ENCODE assay signal across 8 cellular contexts in genomic region chrX:6021316-6022091, GRCh38.
A peak's percentile ranks its signal among the peaks of the same experiment; 100 is the strongest.
DNase-seq lines count a peak whose midpoint lies in the region; ATAC-seq and TF ChIP-seq lines count a peak whose summit lies in the region.

No MANE protein-coding gene starts in this region.

- no peaks in the 10 kb centered on the region for H3K27me3 ChIP-seq in H7 (ENCODE audit: control insufficient read depth, insufficient read depth, low read length)
- H3K27me3 ChIP-seq in naive thymus-derived CD4-positive, alpha-beta T cell (ENCODE audit: control insufficient read depth in 2 of 2, insufficient read depth in 2 of 2, low read length in 2 of 2): no peaks in the 10 kb centered on the region

- no peaks in the 10 kb centered on the region for H3K36me3 Mint-ChIP-seq in chondrocyte (ENCODE audit: low read depth)
- no peaks in the 10 kb centered on the region for H3K36me3 Mint-ChIP-seq in naive thymus-derived CD4-positive, alpha-beta T cell

- ATAC-seq in naive thymus-derived CD4-positive, alpha-beta T cell: no peak
- ATAC-seq in HG03025 (IDR thresholded peaks at IDR 0.05; ENCODE audit: low FRiP score, unreplicated experiment) (no peak), HG03469 (IDR thresholded peaks at IDR 0.05; ENCODE audit: unreplicated experiment) (no peak)

- TF ChIP-seq CTCF in chondrocyte (IDR thresholded peaks at IDR 0.05): peak; percentile 85

- no peaks in the 10 kb centered on the region for H3K36me3 ChIP-seq in H7 (replicated peaks; ENCODE audit: control insufficient read depth, insufficient read depth, low read length)
- H3K36me3 ChIP-seq in naive thymus-derived CD4-positive, alpha-beta T cell (ENCODE audit: control insufficient read depth in 2 of 3, insufficient read depth in 3 of 3, low read length in 3 of 3): no peaks in the 10 kb centered on the region

- peaks cover 5% of the 10 kb centered on the region for H3K9me3 Mint-ChIP-seq in chondrocyte (ENCODE audit: low read depth)
- H3K9me3 Mint-ChIP-seq in naive thymus-derived CD4-positive, alpha-beta T cell: no peaks in the 10 kb centered on the region

- peak; percentile 42 for DNase-seq in activated CD8-positive, alpha-beta memory T cell treated with anti-CD3 and anti-CD28 coated beads, Interleukin-2, amount 50 U/mL, for 48 hours
- DNase-seq in activated CD8-positive, alpha-beta memory T cell treated with anti-CD3 and anti-CD28 coated beads, Interleukin-2, amount 50 U/mL, for 4 hours: no peak
- peak; percentile 29 for DNase-seq in H7
- peak; percentile 68 for DNase-seq in NCI-H510A treated with DMSO at 0.1 percent for 48 hours (lab: John Stamatoyannopoulos, UW)
- no peak for DNase-seq in chondrocyte (ENCODE audit: low spot score)
- peak in 5 of 9 donors; percentile 8 to 46 (median 21) for DNase-seq in naive thymus-derived CD4-positive, alpha-beta T cell

- no peak overlapping the region for H3K4me3 Mint-ChIP-seq in chondrocyte (ENCODE audit: unreplicated experiment)
- no peak overlapping the region for H3K4me3 Mint-ChIP-seq in naive thymus-derived CD4-positive, alpha-beta T cell

- no peak overlapping the region for H3K27ac ChIP-seq in naive thymus-derived CD4-positive, alpha-beta T cell (ENCODE audit: low read depth, low read length)

- H3K4me3 ChIP-seq in H7 (ENCODE audit: insufficient read depth, low read depth, low read length): no peak overlapping the region
- H3K4me3 ChIP-seq in naive thymus-derived CD4-positive, alpha-beta T cell (ENCODE audit: low read length): no peak overlapping the region

- CTCF ChIA-PET in naive thymus-derived CD4-positive, alpha-beta T cell (lab: Charles Lee): no interaction called here

- POLR2A ChIA-PET in naive thymus-derived CD4-positive, alpha-beta T cell (lab: Charles Lee): no interaction called here

- no peak overlapping the region for H3K27ac Mint-ChIP-seq in chondrocyte (ENCODE audit: unreplicated experiment)
- peak overlapping the region in 1 of 9 donors; percentile 32 for H3K27ac Mint-ChIP-seq in naive thymus-derived CD4-positive, alpha-beta T cell

- no peaks in the 10 kb centered on the region for H3K4me1 Mint-ChIP-seq in chondrocyte (ENCODE audit: low read depth)
- peaks cover 0 to 6% (median 4%) of the 10 kb centered on the region in 7 donors for H3K4me1 Mint-ChIP-seq in naive thymus-derived CD4-positive, alpha-beta T cell

- H3K4me1 ChIP-seq in naive thymus-derived CD4-positive, alpha-beta T cell (ENCODE audit: control insufficient read depth in 2 of 2, insufficient read depth in 2 of 2, low read length in 2 of 2): no peaks in the 10 kb centered on the region

- intact Hi-C loops in naive thymus-derived CD4-positive, alpha-beta T cell (cut with micrococcal nuclease): loop anchor here in 1 of 2 donors (2.0 to 10.0 kb wide), 3 partner anchors 1063 to 1905 kb away; partner anchors contain the start of gene PNPLA4

- H3K9me3 ChIP-seq in naive thymus-derived CD4-positive, alpha-beta T cell (ENCODE audit: control insufficient read depth in 2 of 3, low read length in 3 of 3): no peaks in the 10 kb centered on the region

- peaks cover 10% of the 10 kb centered on the region for H3K27me3 Mint-ChIP-seq in chondrocyte (ENCODE audit: low read depth)
- peaks cover 0 to 11% (median 0%) of the 10 kb centered on the region in 5 donors for H3K27me3 Mint-ChIP-seq in naive thymus-derived CD4-positive, alpha-beta T cell

Comparison
In these comparisons a context has a peak if more than half of its experiments do, and no peak if none do; other contexts are left out.
1. DNase-seq: peak in activated CD8-positive, alpha-beta memory T cell treated with anti-CD3 and anti-CD28 coated beads, Interleukin-2, amount 50 U/mL, for 48 hours (single experiment), H7 (single experiment), NCI-H510A treated with DMSO at 0.1 percent for 48 hours (single experiment) and naive thymus-derived CD4-positive, alpha-beta T cell (5 of 9); none in activated CD8-positive, alpha-beta memory T cell treated with anti-CD3 and anti-CD28 coated beads, Interleukin-2, amount 50 U/mL, for 4 hours (single experiment) and chondrocyte (single experiment).